In the genomic region with DNA sequence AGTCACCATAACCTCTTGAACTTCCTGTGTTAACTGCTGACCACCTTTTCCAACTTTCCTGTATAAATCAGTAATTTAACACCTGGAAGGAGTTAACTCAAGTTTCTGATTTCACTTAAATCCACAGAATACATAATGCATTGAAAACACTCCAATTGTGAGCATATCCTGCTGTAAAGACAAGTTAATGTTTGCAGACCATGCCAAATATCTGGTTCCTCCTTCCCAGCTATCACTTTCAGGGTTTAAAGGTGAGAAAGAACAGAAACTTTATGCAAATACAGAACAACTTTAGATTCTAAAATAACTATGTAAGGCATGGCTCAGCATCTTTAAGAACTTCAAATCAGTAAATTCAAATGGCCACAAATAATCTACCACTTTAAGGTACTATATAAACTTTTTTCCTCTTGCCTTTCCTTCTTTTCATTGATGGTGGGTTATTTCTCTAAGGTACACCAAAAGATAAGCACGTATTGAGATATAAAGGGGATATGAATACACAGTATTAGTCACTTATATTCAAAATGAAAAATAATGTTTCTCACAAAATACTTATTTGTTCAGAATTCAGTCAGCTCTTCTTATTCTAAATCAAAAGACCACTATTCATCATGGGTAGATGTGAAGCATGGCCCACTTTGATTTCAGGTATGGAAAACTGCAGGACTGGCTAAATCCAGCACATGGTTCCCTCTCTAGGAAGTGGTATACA, we compare ENCODE assay signal across 14 cellular contexts. TPM values are rescaled to one million over a fixed set of nuclear protein-coding genes. Genes with fewer than 3 reads are reported as not detected.
DNase-seq lines count a peak whose midpoint lies in the region; ATAC-seq, FAIRE-seq and TF ChIP-seq lines count a peak whose summit lies in the region.
"Had no signal": no experiment of that assay in that cellular context is flagged by ENCODE, and none has a peak within 500 bp of the region (broad histone marks: within the 10 kb centered on the region; RNA-seq: fewer than 3 reads in every experiment).

No MANE protein-coding gene starts in this region.

- no peak overlapping the region for H3K4me3 ChIP-seq in spleen
- H3K4me3 ChIP-seq: mucosa of descending colon, uterus had no signal

- 44 to 79% (median 64%) methylated on average over 1 of the region's 1 CpG for WGBS in spleen, 5 donors

- peaks cover 0 to 5% (median 2%) of the 10 kb centered on the region in 6 donors for H3K4me1 ChIP-seq in spleen
- H3K4me1 ChIP-seq: uterus had no signal

- peaks cover 0 to 12% (median 0%) of the 10 kb centered on the region in 7 donors for H3K27me3 ChIP-seq in spleen (replicated peaks in 1 of 7)

- H3K27ac ChIP-seq in spleen, result no peak overlapping the region
- H3K27ac ChIP-seq: uterus had no signal

- H3K36me3 ChIP-seq in spleen, result no peaks in the 10 kb centered on the region
- H3K36me3 ChIP-seq: uterus had no signal

- ATAC-seq in GM19452 (IDR thresholded peaks at IDR 0.05; ENCODE audit: unreplicated experiment) (peak; percentile 66), HG02840 (IDR thresholded peaks at IDR 0.05; ENCODE audit: low FRiP score, unreplicated experiment) (peak; percentile 64), HG03460 (IDR thresholded peaks at IDR 0.05; ENCODE audit: unreplicated experiment) (peak; percentile 54)
- ATAC-seq: mucosa of descending colon, sciatic nerve had no signal

- H3K9me3 ChIP-seq in spleen, result no peaks in the 10 kb centered on the region
- H3K9me3 ChIP-seq: mucosa of descending colon, uterus had no signal

- intact Hi-C loops in spleen (cut with DNase I; ENCODE audit: low total_unique reads), result no loop called here

- DNase-seq in GM12892 (ENCODE audit: insufficient read length), result no peak
- DNase-seq in DMS79 (lab: John Stamatoyannopoulos, UW), result no peak
- DNase-seq in SKM-1 (lab: John Stamatoyannopoulos, UW; ENCODE audit: unreplicated experiment), result no peak
- DNase-seq in AML-193 (lab: John Stamatoyannopoulos, UW), result no peak
- DNase-seq in spleen, result no peak
- DNase-seq: Kasumi-1, mucosa of descending colon, uterus had no signal

- no peak for TF ChIP-seq CTCF in spleen (IDR thresholded peaks at IDR 0.05 in 8 of 11, conservative IDR thresholded peaks at IDR 0.05 in 3 of 11)

- peak; percentile 74 for FAIRE-seq in GM12892 (lab: Jason Lieb, UNC)

- TF ChIP-seq POLR2A in GM12892 (IDR thresholded peaks at IDR 0.05; ENCODE audit: low read depth, low read length), result no peak
- TF ChIP-seq POLR2A in spleen (IDR thresholded peaks at IDR 0.05), result no peak

RNA-seq across cellular contexts. Expression of a gene that starts 6.6 kb away (rescaled TPM):
- 0.21 TPM for polyA plus RNA-seq in GM12892 (2012; ENCODE audit: missing spikeins)
- total RNA-seq in spleen, result 1 to 10 TPM in 1 of 7 donors, under 1 TPM in 4, not detected in 2; 0.23 to 1.4 (median 0.30) TPM
- polyA plus RNA-seq in spleen, result under 1 TPM; 0.17 to 0.26 (median 0.23) TPM
- total RNA-seq: activated T-helper 1 cell treated with anti-CD3 and anti-CD28 coated beads, Interleukin-12 subunit alpha, Interleukin-12 subunit beta, Interleukin-2, Interleukin-4 antibody, amounts not matched to agents 30 ng/mL and 10 ng/mL and 1 ng/mL, durations not matched to agents 14 hours and 24 hours and 36 hours; epithelial cell of proximal tubule; mucosa of descending colon; sciatic nerve had no signal
